ENCODE assay signal across 21 cellular contexts in the genomic region with DNA sequence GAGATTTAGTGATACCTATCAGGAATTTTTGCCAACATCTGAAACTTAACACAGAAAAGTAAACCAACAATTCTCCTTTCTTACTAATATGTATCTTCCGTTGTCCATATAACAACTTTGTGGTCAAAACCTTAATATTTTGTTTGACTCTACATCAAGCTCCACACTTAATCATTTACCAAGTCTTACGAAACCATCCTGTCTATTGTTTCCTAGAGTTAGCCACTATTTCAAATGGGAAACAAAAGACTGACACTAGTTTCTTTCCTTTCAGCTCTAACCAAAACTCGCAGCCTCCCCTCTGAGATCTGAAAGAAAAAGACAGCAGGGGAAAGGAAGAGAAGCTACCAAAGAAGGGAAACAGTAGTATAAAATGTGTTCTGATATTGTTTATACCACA. TPM values are rescaled to one million over a fixed set of nuclear protein-coding genes. Genes with fewer than 3 reads are reported as not detected.
DNase-seq lines count a peak whose midpoint lies in the region; ATAC-seq, FAIRE-seq and TF ChIP-seq lines count a peak whose summit lies in the region.
"Had no signal": no experiment of that assay in that cellular context is flagged by ENCODE, and none has a peak within 500 bp of the region (broad histone marks: within the 10 kb centered on the region; RNA-seq: fewer than 3 reads in every experiment).

No MANE protein-coding gene starts in this region.

- TF ChIP-seq EP300 in K562 (IDR thresholded peaks at IDR 0.05; ENCODE audit: low read length) (no peak), stomach (IDR thresholded peaks at IDR 0.05) (no peak)

- no peaks in the 10 kb centered on the region for H3K4me1 ChIP-seq in breast epithelium
- peaks cover 0 to 4% of the 10 kb centered on the region in 2 experiments; a peak in 1 of 5 replicates for H3K4me1 ChIP-seq in K562 (replicated peaks in 1 of 2; ENCODE audit: control insufficient read depth in 2 of 2, insufficient read depth in 2 of 2, low read length in 2 of 2)
- H3K4me1 ChIP-seq in stomach: no peaks in the 10 kb centered on the region
- H3K4me1 ChIP-seq: ascending aorta, heart left ventricle had no signal

- no peak for TF ChIP-seq CTCF in MCF 10A (IDR thresholded peaks at IDR 0.05; ENCODE audit: unreplicated experiment)
- no peak for TF ChIP-seq CTCF in breast epithelium (IDR thresholded peaks at IDR 0.05)
- TF ChIP-seq CTCF in K562 (IDR thresholded peaks at IDR 0.05 in 2 of 3, conservative IDR thresholded peaks at IDR 0.05 in 1 of 3; ENCODE audit: insufficient read depth in 2 of 3, low read depth in 1 of 3, low read length in 3 of 3): no peak
- TF ChIP-seq CTCF in brain microvascular endothelial cell (IDR thresholded peaks at IDR 0.05; ENCODE audit: low read depth, low read length, missing control alignments): no peak
- TF ChIP-seq CTCF in stomach (IDR thresholded peaks at IDR 0.05): no peak

- H3K27me3 Mint-ChIP-seq in MCF 10A (ENCODE audit: insufficient read depth, unreplicated experiment): no peaks in the 10 kb centered on the region
- H3K27me3 Mint-ChIP-seq: T-helper 17 cell had no signal

- H3K27me3 ChIP-seq in breast epithelium: no peaks in the 10 kb centered on the region
- H3K27me3 ChIP-seq in K562 (ENCODE audit: control insufficient read depth in 2 of 2, insufficient read depth in 2 of 2, low read length in 2 of 2): no peaks in the 10 kb centered on the region
- H3K27me3 ChIP-seq in brain microvascular endothelial cell (replicated peaks): no peaks in the 10 kb centered on the region
- no peaks in the 10 kb centered on the region for H3K27me3 ChIP-seq in stomach
- H3K27me3 ChIP-seq: ascending aorta, heart left ventricle, thyroid gland had no signal

- H3K36me3 Mint-ChIP-seq in MCF 10A (ENCODE audit: insufficient read depth, unreplicated experiment): no peaks in the 10 kb centered on the region
- H3K36me3 Mint-ChIP-seq: CD4-positive, alpha-beta memory T cell had no signal

- CTCF ChIA-PET in MCF 10A (lab: Yijun Ruan, JAX) (interaction anchor here (0.7 kb wide), 1 partner anchor 25 kb away, joined by 3 read pairs; no protein-coding TSS in a partner anchor), K562 (lab: Yijun Ruan, JAX; ENCODE audit: low intra/inter-chr PET ratio) (no interaction called here)

- no peak overlapping the region for H3K9ac ChIP-seq in K562 (ENCODE audit: insufficient read depth in 1 of 2, low read depth in 2 of 2, low read length in 2 of 2)

- H2AFZ ChIP-seq in K562 (ENCODE audit: low read depth, low read length): no peak overlapping the region

- TF ChIP-seq POLR2A in breast epithelium (IDR thresholded peaks at IDR 0.05) (no peak), K562 (conservative IDR thresholded peaks at IDR 0.05) (no peak), stomach (IDR thresholded peaks at IDR 0.05) (no peak)

- no peaks in the 10 kb centered on the region for H3K9me3 Mint-ChIP-seq in MCF 10A (ENCODE audit: unreplicated experiment)
- H3K9me3 Mint-ChIP-seq: CD4-positive, alpha-beta memory T cell had no signal

- peak; percentile 68 for ATAC-seq in HG03342 (IDR thresholded peaks at IDR 0.05; ENCODE audit: unreplicated experiment)
- ATAC-seq in K562: no peak
- no peak for ATAC-seq in GM18873 (IDR thresholded peaks at IDR 0.05; ENCODE audit: low FRiP score, unreplicated experiment)
- ATAC-seq: esophagus mucosa, heart left ventricle, Right ventricle myocardium inferior, T-helper 17 cell had no signal

- FAIRE-seq in K562 (lab: Jason Lieb, UNC): no peak
- FAIRE-seq: A204.1 had no signal

- no peaks in the 10 kb centered on the region for H4K20me1 ChIP-seq in K562 (replicated peaks; ENCODE audit: control insufficient read depth, insufficient read depth, low read length)

- WGBS in K562 (ENCODE audit: insufficient coverage, low coverage, missing lambda C conversion rate): 54% methylated on average over 3 of the region's 3 CpGs
- 56 to 72% (median 61%) methylated on average over 3 of the region's 3 CpGs for WGBS in stomach, 5 donors

- no peak overlapping the region for H3K4me3 Mint-ChIP-seq in MCF 10A (ENCODE audit: unreplicated experiment)
- H3K4me3 Mint-ChIP-seq: CD4-positive, alpha-beta memory T cell; T-helper 17 cell had no signal

- POLR2A ChIA-PET in MCF 10A (lab: Yijun Ruan, JAX) (interaction anchor here (0.9 to 1.0 kb wide), 3 partner anchors 26 to 42 kb away, joined by 3 to 5 read pairs (median 3); no protein-coding TSS in a partner anchor), K562 (lab: Yijun Ruan, JAX) (interaction anchor here (1.2 kb wide), 1 partner anchor 25 kb away, joined by 3 read pairs; no protein-coding TSS in a partner anchor)

- in situ Hi-C loops in K562 (cut with MboI): no loop called here
- in situ Hi-C loops in brain microvascular endothelial cell (cut with HindIII; ENCODE audit: low pct_ligation_motif_present, low sequenced_read_pairs): no loop called here

- H3K27ac ChIP-seq in breast epithelium (no peak overlapping the region), K562 (ENCODE audit: extremely low read depth, low read depth, low read length) (no peak overlapping the region), brain microvascular endothelial cell (no peak overlapping the region), stomach (no peak overlapping the region)
- H3K27ac ChIP-seq: ascending aorta, heart left ventricle, thyroid gland had no signal

- no peaks in the 10 kb centered on the region for H3K9me1 ChIP-seq in K562 (ENCODE audit: control insufficient read depth, insufficient read depth, low read length)

- H3K4me3 ChIP-seq in breast epithelium (no peak overlapping the region), K562 (no peak overlapping the region), brain microvascular endothelial cell (ENCODE audit: low read depth, low read length) (no peak overlapping the region), stomach (no peak overlapping the region)
- H3K4me3 ChIP-seq: ascending aorta, heart left ventricle, thyroid gland had no signal

- peaks cover 11% of the 10 kb centered on the region for H3K4me1 Mint-ChIP-seq in MCF 10A (ENCODE audit: insufficient read depth, unreplicated experiment)
- H3K4me1 Mint-ChIP-seq: CD4-positive, alpha-beta memory T cell; T-helper 17 cell had no signal

- DNase-seq in MCF 10A (ENCODE audit: unreplicated experiment): peak; percentile 31
- DNase-seq in breast epithelium (ENCODE audit: low spot score in 2 of 2): no peak
- DNase-seq in K562 (ENCODE audit: extremely low read depth in 1 of 4, low spot score in 3 of 4): no peak
- no peak for DNase-seq in brain microvascular endothelial cell
- no peak for DNase-seq in stomach
- no peak for DNase-seq in NCI-H1417 (lab: John Stamatoyannopoulos, UW)
- DNase-seq: activated CD4-positive, CD25-positive, alpha-beta regulatory T cell; CD4-positive, alpha-beta memory T cell; cortex of kidney; heart left ventricle; NCI-H1092; stimulated activated CD4-positive, alpha-beta T cell treated with anti-CD3 and anti-CD28 coated beads, Interleukin-4, amount 100 ng/mL, for 1 hour; stimulated activated CD8-positive, alpha-beta memory T cell treated with anti-CD3 and anti-CD28 coated beads, Interleukin-4, amount 100 ng/mL, for 48 hours; T-helper 17 cell; thyroid gland had no signal

- H3K36me3 ChIP-seq in breast epithelium: no peaks in the 10 kb centered on the region
- no peaks in the 10 kb centered on the region for H3K36me3 ChIP-seq in K562 (ENCODE audit: control insufficient read depth, insufficient read depth, low read length)
- no peaks in the 10 kb centered on the region for H3K36me3 ChIP-seq in brain microvascular endothelial cell (replicated peaks)
- H3K36me3 ChIP-seq in stomach: no peaks in the 10 kb centered on the region
- H3K36me3 ChIP-seq: ascending aorta, heart left ventricle, thyroid gland had no signal

- H3K4me2 ChIP-seq in K562 (ENCODE audit: insufficient read depth, low read length): no peak overlapping the region

- no peak for TF ChIP-seq RAD21 in K562 (CRISPR knock-in tag; conservative IDR thresholded peaks at IDR 0.05 in 1 of 2, IDR thresholded peaks at IDR 0.05 in 1 of 2)

- no peak overlapping the region for H3K27ac Mint-ChIP-seq in MCF 10A (ENCODE audit: low read depth, unreplicated experiment)
- H3K27ac Mint-ChIP-seq: CD4-positive, alpha-beta memory T cell; T-helper 17 cell had no signal

- no peaks in the 10 kb centered on the region for H3K79me2 ChIP-seq in K562 (ENCODE audit: control insufficient read depth, insufficient read depth, low read length)

- intact Hi-C loops in MCF 10A (cut with micrococcal nuclease) (no loop called here), breast epithelium (cut with DNase I; ENCODE audit: low total_unique reads) (no loop called here), K562 (cut with micrococcal nuclease) (no loop called here), stomach (cut with DNase I; ENCODE audit: low total_unique reads) (no loop called here)

- H3K9me3 ChIP-seq in breast epithelium (no peaks in the 10 kb centered on the region), K562 (replicated peaks; ENCODE audit: control insufficient read depth, insufficient read depth, low read depth, low read length) (no peaks in the 10 kb centered on the region), stomach (no peaks in the 10 kb centered on the region)
- H3K9me3 ChIP-seq: ascending aorta, heart left ventricle, thyroid gland had no signal

- BruUV-seq in MCF 10A (replicated peaks; lab: Mats Ljungman, UMichigan): no TSS peak
- no TSS peak for BruUV-seq in K562 (replicated peaks; lab: Mats Ljungman, UMichigan)

RNA-seq across cellular contexts. Expression of a gene that starts 26.5 kb away (rescaled TPM):
- total RNA-seq in MCF 10A (2022) (5.1 and 5.6 TPM in 2 replicates), breast epithelium (10 to 100 TPM in 2 of 3 donors, 1 to 10 TPM in 1; 4.5 to 15.2 (median 10.8) TPM), K562 (2014; rRNA removed) (4.7 and 5.1 TPM in 2 replicates), K562 (2014; rRNA removed; fragmentation: Illumina TruSeq; extraction: Trizol) (4.3 and 4.4 TPM in 2 replicates), K562 (2015; rRNA removed; fragmentation: Illumina TruSeq; extraction: Trizol) (4.9 TPM in 2 replicates), K562 (2021) (8.9 and 9.3 TPM in 2 replicates), stomach (100 to 1,000 TPM in 1 of 5 donors, 10 to 100 TPM in 2, 1 to 10 TPM in 2; 5.3 to 148 (median 27.7) TPM)
- total RNA-seq in K562 (2011; cell fraction: chromatin; rRNA removed; ENCODE audit: low replicate concordance): 43.6 and 51.3 TPM in 2 replicates
- 17.5 and 22.8 TPM in 2 replicates for total RNA-seq in K562 (2011; cell fraction: nucleolus; rRNA removed)
- 9.8 and 24.3 TPM in 2 replicates for total RNA-seq in K562 (2011; cell fraction: nucleoplasm; rRNA removed)
- polyA plus RNA-seq in K562 (2011; rRNA removed) (4.5 and 7.0 TPM in 2 replicates), K562 (2014; fragmentation: Illumina TruSeq; extraction: Trizol) (4.9 and 6.7 TPM in 2 replicates), K562 (2014; fragmentation: Nextera tagmentation; extraction: Ambion mirVana) (under 1 TPM; 0.89 to 0.94 TPM), K562 (2014; rRNA removed) (3.1 and 4.2 TPM in 2 replicates), stomach (1 to 10 TPM; 1.7 to 2.0 (median 1.8) TPM)
- polyA plus RNA-seq in K562 (2011; cell fraction: cytosol; rRNA removed): 10.6 and 14.2 TPM in 2 replicates
- polyA plus RNA-seq in K562 (2011; cell fraction: nucleus; rRNA removed): 10.6 and 27.2 TPM in 2 replicates
- polyA plus RNA-seq in K562 (2012): 2.6 and 3.4 TPM in 2 replicates
- 14.6 and 17.6 TPM in 2 replicates for polyA minus RNA-seq in K562 (2011; rRNA and poly(A)+ RNA removed)
- polyA minus RNA-seq in K562 (2011; cell fraction: cytosol; rRNA and poly(A)+ RNA removed): 10.1 and 14.1 TPM in 2 replicates
- polyA minus RNA-seq in K562 (2011; cell fraction: nucleus; rRNA and poly(A)+ RNA removed): 8.3 and 11.3 TPM in 2 replicates

RNA-seq across cellular contexts. Expression of a gene that starts 40.6 kb away (rescaled TPM):
- 317 and 368 TPM in 2 replicates for total RNA-seq in MCF 10A (2022)
- 100 to 1,000 TPM; 305 to 560 (median 418) TPM for total RNA-seq in breast epithelium
- total RNA-seq in K562 (2011; cell fraction: chromatin; rRNA removed; ENCODE audit: low replicate concordance): 172 and 218 TPM in 2 replicates
- 144 and 155 TPM in 2 replicates for total RNA-seq in K562 (2011; cell fraction: nucleolus; rRNA removed)
- 223 and 231 TPM in 2 replicates for total RNA-seq in K562 (2011; cell fraction: nucleoplasm; rRNA removed)
- total RNA-seq in K562 (2014; rRNA removed): 112 and 119 TPM in 2 replicates
- 98.9 and 103 TPM in 2 replicates for total RNA-seq in K562 (2014; rRNA removed; fragmentation: Illumina TruSeq; extraction: Trizol)
- total RNA-seq in K562 (2015; rRNA removed; fragmentation: Illumina TruSeq; extraction: Trizol): 113 and 118 TPM in 2 replicates
- total RNA-seq in K562 (2021): 126 and 138 TPM in 2 replicates
- 96.7 and 123 TPM in 2 replicates for polyA plus RNA-seq in K562 (2011; rRNA removed)
- 49.3 and 68.5 TPM in 2 replicates for polyA plus RNA-seq in K562 (2011; cell fraction: cytosol; rRNA removed)
- polyA plus RNA-seq in K562 (2011; cell fraction: nucleus; rRNA removed): 59.6 and 88.1 TPM in 2 replicates
- 118 and 143 TPM in 2 replicates for polyA plus RNA-seq in K562 (2012)
- polyA plus RNA-seq in K562 (2014; fragmentation: Illumina TruSeq; extraction: Trizol): 153 and 164 TPM in 2 replicates
- 10 to 100 TPM; 17.4 to 20.3 TPM for polyA plus RNA-seq in K562 (2014; fragmentation: Nextera tagmentation; extraction: Ambion mirVana)
- polyA plus RNA-seq in K562 (2014; rRNA removed): 111 and 116 TPM in 2 replicates
- polyA minus RNA-seq in K562 (2011; rRNA and poly(A)+ RNA removed): 107 and 149 TPM in 2 replicates
- 41.6 and 47.6 TPM in 2 replicates for polyA minus RNA-seq in K562 (2011; cell fraction: cytosol; rRNA and poly(A)+ RNA removed)
- polyA minus RNA-seq in K562 (2011; cell fraction: nucleus; rRNA and poly(A)+ RNA removed): 28.7 and 31.2 TPM in 2 replicates
- total RNA-seq in stomach: 100 to 1,000 TPM in 4 of 5 donors, 10 to 100 TPM in 1; 89.9 to 563 (median 217) TPM
- polyA plus RNA-seq in stomach: 10 to 100 TPM; 41.1 to 76.7 (median 64.0) TPM
